In the genomic region with DNA sequence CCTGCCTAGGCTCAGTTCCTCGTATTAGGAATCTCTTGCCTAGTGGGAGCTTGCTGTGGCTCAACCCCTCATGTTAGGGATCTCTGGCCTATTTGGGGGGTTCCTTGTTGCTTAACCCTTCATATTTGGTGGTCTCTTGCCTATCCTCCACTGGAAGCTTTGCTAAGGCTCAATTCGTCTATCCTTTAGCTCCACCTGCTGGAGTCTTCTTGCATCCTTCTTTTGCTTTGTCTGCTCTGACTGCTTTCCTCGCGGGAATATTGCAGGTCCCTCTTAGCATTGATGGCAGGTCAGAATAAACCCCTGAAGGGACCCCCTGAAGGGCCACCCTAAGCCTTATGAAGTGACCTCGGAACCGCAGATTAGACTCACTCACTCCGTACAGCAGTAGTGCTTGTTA, we compare ENCODE assay signal across 8 cellular contexts.
DNase-seq lines count a peak whose midpoint lies in the region; ATAC-seq, FAIRE-seq and TF ChIP-seq lines count a peak whose summit lies in the region.

No MANE protein-coding gene starts in this region.

- H3K9me2 ChIP-seq in DOHH2 (replicated peaks; ENCODE audit: control insufficient read depth, low read length): no peaks in the 10 kb centered on the region

- DNase-seq in Kasumi-1 (lab: John Stamatoyannopoulos, UW) (peak; percentile 68 to 78), UCSD-AML1 (lab: John Stamatoyannopoulos, UW; ENCODE audit: unreplicated experiment) (peak; percentile 11), HepG2 (ENCODE audit: low spot score) (peak; percentile 52), MG63 (no peak), Peyer's patch (no peak)
- no peak for DNase-seq in activated effector memory CD4-positive, alpha-beta T cell treated with Interleukin-2 at 50 U/mL for 16 hours

- no peaks in the 10 kb centered on the region for H3K27me3 ChIP-seq in DOHH2 (ENCODE audit: control insufficient read depth, low read length)
- peaks cover 0 to 3% of the 10 kb centered on the region in 2 experiments; a peak in 1 of 5 replicates for H3K27me3 ChIP-seq in HepG2 (ENCODE audit: control insufficient read depth in 1 of 2, insufficient read depth in 2 of 2, low read length in 2 of 2)
- no peaks in the 10 kb centered on the region for H3K27me3 ChIP-seq in MG63
- no peaks in the 10 kb centered on the region for H3K27me3 ChIP-seq in Peyer's patch

- H4K20me1 ChIP-seq in DOHH2 (ENCODE audit: control insufficient read depth, insufficient read depth, low read depth, low read length) (no peaks in the 10 kb centered on the region), HepG2 (ENCODE audit: insufficient read depth, low read length) (no peaks in the 10 kb centered on the region)

- no peak overlapping the region for H3K9ac ChIP-seq in HepG2 (ENCODE audit: insufficient read depth, low read depth, low read length)

- POLR2A ChIA-PET in HepG2 (lab: Yijun Ruan, JAX): no interaction called here

- ATAC-seq in HepG2 (peak; percentile 86), GM21367 (IDR thresholded peaks at IDR 0.05; ENCODE audit: unreplicated experiment) (no peak)

- CTCF ChIA-PET in HepG2 (lab: Yijun Ruan, JAX; ENCODE audit: low intra/inter-chr PET ratio, low total read pairs): interaction anchor here (0.9 to 1.8 kb wide), 2 partner anchors 724 to 1083 kb away, joined by 3 to 6 read pairs; no protein-coding TSS in a partner anchor

- H3K4me2 ChIP-seq in DOHH2 (ENCODE audit: low read length): no peak overlapping the region
- H3K4me2 ChIP-seq in HepG2 (ENCODE audit: low read depth, low read length): no peak overlapping the region

- no peaks in the 10 kb centered on the region for H3F3A ChIP-seq in DOHH2 (ENCODE audit: control insufficient read depth, insufficient read depth)

- no peaks in the 10 kb centered on the region for H3K9me3 ChIP-seq in DOHH2 (ENCODE audit: control insufficient read depth, insufficient read depth, low read length)
- no peaks in the 10 kb centered on the region for H3K9me3 ChIP-seq in HepG2 (ENCODE audit: low read length)
- no peaks in the 10 kb centered on the region; the same call in 1 of the 2 replicates for H3K9me3 ChIP-seq in MG63
- peaks cover 0 to 21% (median 0%) of the 10 kb centered on the region in 4 donors for H3K9me3 ChIP-seq in Peyer's patch

- peak; percentile 57 for TF ChIP-seq RAD21 in HepG2 (CRISPR knock-in tag; IDR thresholded peaks at IDR 0.05)

- H3K36me3 ChIP-seq in DOHH2 (ENCODE audit: control insufficient read depth, low read length) (no peaks in the 10 kb centered on the region), HepG2 (replicated peaks in 1 of 2; ENCODE audit: control insufficient read depth in 1 of 2, insufficient read depth in 2 of 2, low read length in 2 of 2) (no peaks in the 10 kb centered on the region), MG63 (no peaks in the 10 kb centered on the region), Peyer's patch (no peaks in the 10 kb centered on the region)

- TF ChIP-seq EP300 in HepG2 (IDR thresholded peaks at IDR 0.05; ENCODE audit: low read depth in 2 of 2, low read length in 2 of 2) (no peak), HepG2 (CRISPR knock-in tag; IDR thresholded peaks at IDR 0.05; ENCODE audit: borderline replicate concordance) (no peak)

- H3K4me3 ChIP-seq in DOHH2 (ENCODE audit: low read length): no peak overlapping the region
- H3K4me3 ChIP-seq in HepG2 (replicated peaks in 1 of 3; ENCODE audit: insufficient read depth in 1 of 3, low read depth in 2 of 3, low read length in 3 of 3): no peak overlapping the region
- H3K4me3 ChIP-seq in MG63: no peak overlapping the region
- no peak overlapping the region for H3K4me3 ChIP-seq in Peyer's patch

- peak; percentile 78 for FAIRE-seq in HepG2 (lab: Jason Lieb, UNC)

- in situ Hi-C loops in HepG2 (cut with HindIII; ENCODE audit: extremely low pct_ligation_motif_present, low pct_unique_long_range_greater_than_20kb): loop anchor here (10.0 kb wide), 1 partner anchor 543 kb away; no protein-coding TSS in a partner anchor

- H3K79me2 ChIP-seq in DOHH2 (ENCODE audit: control insufficient read depth, low read length) (no peaks in the 10 kb centered on the region), HepG2 (ENCODE audit: insufficient read depth, low read length) (no peaks in the 10 kb centered on the region)

- intact Hi-C loops in HepG2 (cut with micrococcal nuclease; ENCODE audit: unreplicated experiment): loop anchor here (1.0 to 5.0 kb wide), 4 partner anchors 239 to 1085 kb away; no protein-coding TSS in a partner anchor

- WGBS in HepG2 (ENCODE audit: low lambda C conversion rate): under 1% methylated on average over 7 of the region's 7 CpGs

- BruUV-seq in HepG2 (replicated peaks; lab: Mats Ljungman, UMichigan): no TSS peak

- no peak for TF ChIP-seq POLR2A in HepG2 (IDR thresholded peaks at IDR 0.05; ENCODE audit: insufficient read depth in 1 of 2, low read depth in 2 of 2, low read length in 2 of 2)
- TF ChIP-seq POLR2A in Peyer's patch (IDR thresholded peaks at IDR 0.05): no peak

- TF ChIP-seq CTCF in DOHH2 (IDR thresholded peaks at IDR 0.05; ENCODE audit: low read depth, low read length, poor library complexity, severe bottlenecking): peak; percentile 52
- TF ChIP-seq CTCF in HepG2 (CRISPR knock-in tag; IDR thresholded peaks at IDR 0.05): peak; percentile 77
- TF ChIP-seq CTCF in Peyer's patch (IDR thresholded peaks at IDR 0.05): no peak

- no peak overlapping the region for H2AFZ ChIP-seq in HepG2 (ENCODE audit: low read length)

- H3K4me1 ChIP-seq in DOHH2 (ENCODE audit: control insufficient read depth, low read length) (no peaks in the 10 kb centered on the region), HepG2 (ENCODE audit: insufficient read depth, low read length) (no peaks in the 10 kb centered on the region), Peyer's patch (no peaks in the 10 kb centered on the region)

- H3K27ac ChIP-seq in DOHH2 (ENCODE audit: low read depth, low read length) (no peak overlapping the region), HepG2 (ENCODE audit: extremely low read length, insufficient read depth, low read length) (no peak overlapping the region), Peyer's patch (no peak overlapping the region)

TF ChIP-seq in HepG2, 621 proteins besides CTCF, POLR2A, EP300 and RAD21:
- TF ChIP-seq STAG1 (CRISPR knock-in tag; IDR thresholded peaks at IDR 0.05): peak; percentile 83
- TF ChIP-seq SMC3 (IDR thresholded peaks at IDR 0.05; ENCODE audit: low read length): peak; percentile 65; the same call in 1 of the 2 replicates
- no peak for TF ChIP-seq NCOA1 (CRISPR knock-in tag; IDR thresholded peaks at IDR 0.05)
- no peak for TF ChIP-seq SCMH1 (CRISPR knock-in tag; IDR thresholded peaks at IDR 0.05; ENCODE audit: borderline replicate concordance)
- TF ChIP-seq TBX2 (CRISPR knock-in tag; IDR thresholded peaks at IDR 0.05; ENCODE audit: borderline replicate concordance): no peak
- TF ChIP-seq ZNF780A (CRISPR knock-in tag; IDR thresholded peaks at IDR 0.05): no peak
- TF ChIP-seq THAP11 (CRISPR knock-in tag; IDR thresholded peaks at IDR 0.05): 0 out of 2 replicates have a peak, but pooled peaks have one; percentile 14
- TF ChIP-seq, protein P1, sequence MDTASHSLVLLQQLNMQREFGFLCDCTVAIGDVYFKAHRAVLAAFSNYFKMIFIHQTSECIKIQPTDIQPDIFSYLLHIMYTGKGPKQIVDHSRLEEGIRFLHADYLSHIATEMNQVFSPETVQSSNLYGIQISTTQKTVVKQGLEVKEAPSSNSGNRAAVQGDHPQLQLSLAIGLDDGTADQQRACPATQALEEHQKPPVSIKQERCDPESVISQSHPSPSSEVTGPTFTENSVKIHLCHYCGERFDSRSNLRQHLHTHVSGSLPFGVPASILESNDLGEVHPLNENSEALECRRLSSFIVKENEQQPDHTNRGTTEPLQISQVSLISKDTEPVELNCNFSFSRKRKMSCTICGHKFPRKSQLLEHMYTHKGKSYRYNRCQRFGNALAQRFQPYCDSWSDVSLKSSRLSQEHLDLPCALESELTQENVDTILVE (CRISPR knock-in tag; IDR thresholded peaks at IDR 0.05): no peak
- TF ChIP-seq, protein P2, sequence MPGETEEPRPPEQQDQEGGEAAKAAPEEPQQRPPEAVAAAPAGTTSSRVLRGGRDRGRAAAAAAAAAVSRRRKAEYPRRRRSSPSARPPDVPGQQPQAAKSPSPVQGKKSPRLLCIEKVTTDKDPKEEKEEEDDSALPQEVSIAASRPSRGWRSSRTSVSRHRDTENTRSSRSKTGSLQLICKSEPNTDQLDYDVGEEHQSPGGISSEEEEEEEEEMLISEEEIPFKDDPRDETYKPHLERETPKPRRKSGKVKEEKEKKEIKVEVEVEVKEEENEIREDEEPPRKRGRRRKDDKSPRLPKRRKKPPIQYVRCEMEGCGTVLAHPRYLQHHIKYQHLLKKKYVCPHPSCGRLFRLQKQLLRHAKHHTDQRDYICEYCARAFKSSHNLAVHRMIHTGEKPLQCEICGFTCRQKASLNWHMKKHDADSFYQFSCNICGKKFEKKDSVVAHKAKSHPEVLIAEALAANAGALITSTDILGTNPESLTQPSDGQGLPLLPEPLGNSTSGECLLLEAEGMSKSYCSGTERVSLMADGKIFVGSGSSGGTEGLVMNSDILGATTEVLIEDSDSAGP (CRISPR knock-in tag; IDR thresholded peaks at IDR 0.05; ENCODE audit: borderline replicate concordance): no peak
- no peak for TF ChIP-seq ZSCAN12 (CRISPR knock-in tag; IDR thresholded peaks at IDR 0.05)

Comparison
In these comparisons a context has a peak if more than half of its experiments do, and no peak if none do; other contexts are left out.
1. CTCF ChIP-seq: peak in DOHH2 (single experiment) and HepG2 (single experiment); none in Peyer's patch (0 of 6).
2. DNase-seq: peak in Kasumi-1 (2 of 2), UCSD-AML1 (single experiment) and HepG2 (single experiment); none in MG63 (single experiment), Peyer's patch (0 of 3) and activated effector memory CD4-positive, alpha-beta T cell treated with Interleukin-2 at 50 U/mL for 16 hours (single experiment).